Comparison of ENCODE assay signal across 8 cellular contexts in genomic region chr12:101935769-101936741, GRCh38. TPM values are rescaled to one million over a fixed set of nuclear protein-coding genes. Genes with fewer than 3 reads are reported as not detected.
A peak's percentile ranks its signal among the peaks of the same experiment; 100 is the strongest.
DNase-seq lines count a peak whose midpoint lies in the region; ATAC-seq and TF ChIP-seq lines count a peak whose summit lies in the region.

No MANE protein-coding gene starts in this region.

- no peak overlapping the region for H3K4me3 ChIP-seq in DOHH2 (ENCODE audit: low read length)
- no peak overlapping the region for H3K4me3 ChIP-seq in left lung
- H3K4me3 ChIP-seq in vagina: no peak overlapping the region

- TF ChIP-seq CTCF in DOHH2 (IDR thresholded peaks at IDR 0.05; ENCODE audit: low read depth, low read length, poor library complexity, severe bottlenecking) (no peak), left lung (IDR thresholded peaks at IDR 0.05) (no peak), vagina (IDR thresholded peaks at IDR 0.05) (no peak)

- peak; percentile 43 for DNase-seq in activated T-helper 1 cell treated with anti-CD3 and anti-CD28 coated beads, Interleukin-12 subunit alpha, Interleukin-12 subunit beta, Interleukin-2, Interleukin-4 antibody, amounts not matched to agents 30 ng/mL and 10 ng/mL and 1 ng/mL, durations not matched to agents 14 hours and 24 hours and 36 hours (ENCODE audit: low spot score)
- DNase-seq in left lung: no peak
- peak in 1 of 2 donors; percentile 94 for DNase-seq in vagina (ENCODE audit: extremely low spot score in 2 of 2)
- no peak for DNase-seq in NCI-H510A treated with DMSO at 0.1 percent for 48 hours (lab: John Stamatoyannopoulos, UW)
- DNase-seq in NCI-H510A (lab: John Stamatoyannopoulos, UW): no peak

- peak; percentile 76 for ATAC-seq in GM19351 (IDR thresholded peaks at IDR 0.05; ENCODE audit: unreplicated experiment)
- ATAC-seq in HG03342 (IDR thresholded peaks at IDR 0.05; ENCODE audit: unreplicated experiment): peak; percentile 71
- ATAC-seq in left lung: peak; percentile 50

- peak overlapping the region; percentile 52 for H3K27ac Mint-ChIP-seq in activated T-helper 1 cell treated with anti-CD3 and anti-CD28 coated beads, Interleukin-12 subunit alpha, Interleukin-12 subunit beta, Interleukin-2, Interleukin-4 antibody, amounts not matched to agents 30 ng/mL and 10 ng/mL and 1 ng/mL, durations not matched to agents 14 hours and 24 hours and 36 hours

- H3K9me3 Mint-ChIP-seq in activated T-helper 1 cell treated with anti-CD3 and anti-CD28 coated beads, Interleukin-12 subunit alpha, Interleukin-12 subunit beta, Interleukin-2, Interleukin-4 antibody, amounts not matched to agents 30 ng/mL and 10 ng/mL and 1 ng/mL, durations not matched to agents 14 hours and 24 hours and 36 hours: no peaks in the 10 kb centered on the region

- H3K4me1 Mint-ChIP-seq in activated T-helper 1 cell treated with anti-CD3 and anti-CD28 coated beads, Interleukin-12 subunit alpha, Interleukin-12 subunit beta, Interleukin-2, Interleukin-4 antibody, amounts not matched to agents 30 ng/mL and 10 ng/mL and 1 ng/mL, durations not matched to agents 14 hours and 24 hours and 36 hours (ENCODE audit: low read depth): peaks cover 44% of the 10 kb centered on the region

- H3K27ac ChIP-seq in DOHH2 (ENCODE audit: low read depth, low read length) (0 out of 2 replicates have a peak overlapping the region, but pooled peaks have one; percentile 11), left lung (peak overlapping the region; percentile 1 to 65), vagina (peak overlapping the region; percentile 64)

- no peaks in the 10 kb centered on the region for H3K9me2 ChIP-seq in DOHH2 (replicated peaks; ENCODE audit: control insufficient read depth, low read length)

- H3K27me3 ChIP-seq in DOHH2 (ENCODE audit: control insufficient read depth, low read length): peaks cover 19% of the 10 kb centered on the region
- no peaks in the 10 kb centered on the region for H3K27me3 ChIP-seq in left lung
- H3K27me3 ChIP-seq in vagina: no peaks in the 10 kb centered on the region

- TF ChIP-seq POLR2A in vagina (IDR thresholded peaks at IDR 0.05): no peak

- H3K36me3 Mint-ChIP-seq in activated T-helper 1 cell treated with anti-CD3 and anti-CD28 coated beads, Interleukin-12 subunit alpha, Interleukin-12 subunit beta, Interleukin-2, Interleukin-4 antibody, amounts not matched to agents 30 ng/mL and 10 ng/mL and 1 ng/mL, durations not matched to agents 14 hours and 24 hours and 36 hours (ENCODE audit: low read depth): no peaks in the 10 kb centered on the region

- peak overlapping the region; percentile 22 for H3K4me2 ChIP-seq in DOHH2 (ENCODE audit: low read length)

- intact Hi-C loops in activated T-helper 1 cell treated with anti-CD3 and anti-CD28 coated beads, Interleukin-12 subunit alpha, Interleukin-12 subunit beta, Interleukin-2, Interleukin-4 antibody, amounts not matched to agents 30 ng/mL and 10 ng/mL and 1 ng/mL, durations not matched to agents 14 hours and 24 hours and 36 hours (cut with micrococcal nuclease): loop anchor here (1.0 to 10.0 kb wide), 7 partner anchors 19 to 1569 kb away; partner anchors contain the start of genes DRAM1 and PMCH
- intact Hi-C loops in left lung (cut with DNase I) (no loop called here), vagina (cut with DNase I) (loop anchor here (5.0 kb wide), 1 partner anchor 831 kb away; no protein-coding TSS in a partner anchor)

- H3K79me2 ChIP-seq in DOHH2 (ENCODE audit: control insufficient read depth, low read length): no peaks in the 10 kb centered on the region

- H3K4me1 ChIP-seq in DOHH2 (ENCODE audit: control insufficient read depth, low read length): peaks cover 37% of the 10 kb centered on the region
- H3K4me1 ChIP-seq in left lung: peaks cover 0 to 19% of the 10 kb centered on the region in 2 donors
- peaks cover 19% of the 10 kb centered on the region for H3K4me1 ChIP-seq in vagina

- no peak overlapping the region for H3K4me3 Mint-ChIP-seq in activated T-helper 1 cell treated with anti-CD3 and anti-CD28 coated beads, Interleukin-12 subunit alpha, Interleukin-12 subunit beta, Interleukin-2, Interleukin-4 antibody, amounts not matched to agents 30 ng/mL and 10 ng/mL and 1 ng/mL, durations not matched to agents 14 hours and 24 hours and 36 hours

- no peaks in the 10 kb centered on the region for H3K36me3 ChIP-seq in DOHH2 (ENCODE audit: control insufficient read depth, low read length)
- no peaks in the 10 kb centered on the region for H3K36me3 ChIP-seq in left lung
- no peaks in the 10 kb centered on the region for H3K36me3 ChIP-seq in vagina

- peaks cover 5% of the 10 kb centered on the region for H3K27me3 Mint-ChIP-seq in activated T-helper 1 cell treated with anti-CD3 and anti-CD28 coated beads, Interleukin-12 subunit alpha, Interleukin-12 subunit beta, Interleukin-2, Interleukin-4 antibody, amounts not matched to agents 30 ng/mL and 10 ng/mL and 1 ng/mL, durations not matched to agents 14 hours and 24 hours and 36 hours (ENCODE audit: insufficient read depth)

- peaks cover 6% of the 10 kb centered on the region; the same call in 1 of the 2 replicates for H3F3A ChIP-seq in DOHH2 (ENCODE audit: control insufficient read depth, insufficient read depth)

- H3K9me3 ChIP-seq in DOHH2 (ENCODE audit: control insufficient read depth, insufficient read depth, low read length): no peaks in the 10 kb centered on the region
- no peaks in the 10 kb centered on the region for H3K9me3 ChIP-seq in left lung
- no peaks in the 10 kb centered on the region for H3K9me3 ChIP-seq in vagina

- no peaks in the 10 kb centered on the region for H4K20me1 ChIP-seq in DOHH2 (ENCODE audit: control insufficient read depth, insufficient read depth, low read depth, low read length)

RNA-seq across cellular contexts. Expression of gene DRAM1, which starts 58.7 kb away (rescaled TPM):
- 3.2 and 4.1 TPM in 2 replicates for total RNA-seq in activated T-helper 1 cell treated with anti-CD3 and anti-CD28 coated beads, Interleukin-12 subunit alpha, Interleukin-12 subunit beta, Interleukin-2, Interleukin-4 antibody, amounts not matched to agents 30 ng/mL and 10 ng/mL and 1 ng/mL, durations not matched to agents 14 hours and 24 hours and 36 hours
- total RNA-seq in left lung: 100 to 1,000 TPM; 115 to 167 TPM
- total RNA-seq in vagina: 18.9 TPM

Comparison
In these comparisons a context has a peak if more than half of its experiments do, and no peak if none do; other contexts are left out.
1. H3K27ac ChIP-seq: peak in every context shown above with its lines; median percentile 64 in vagina; 33 in left lung; 11 in DOHH2.
2. intact Hi-C loops: an anchor here in activated T-helper 1 cell treated with anti-CD3 and anti-CD28 coated beads, Interleukin-12 subunit alpha, Interleukin-12 subunit beta, Interleukin-2, Interleukin-4 antibody, amounts not matched to agents 30 ng/mL and 10 ng/mL and 1 ng/mL, durations not matched to agents 14 hours and 24 hours and 36 hours (1.0 to 10.0 kb wide) and vagina (5.0 kb wide); none called in left lung.